Comparison of ENCODE assay signal across 8 cellular contexts in the genomic region with DNA sequence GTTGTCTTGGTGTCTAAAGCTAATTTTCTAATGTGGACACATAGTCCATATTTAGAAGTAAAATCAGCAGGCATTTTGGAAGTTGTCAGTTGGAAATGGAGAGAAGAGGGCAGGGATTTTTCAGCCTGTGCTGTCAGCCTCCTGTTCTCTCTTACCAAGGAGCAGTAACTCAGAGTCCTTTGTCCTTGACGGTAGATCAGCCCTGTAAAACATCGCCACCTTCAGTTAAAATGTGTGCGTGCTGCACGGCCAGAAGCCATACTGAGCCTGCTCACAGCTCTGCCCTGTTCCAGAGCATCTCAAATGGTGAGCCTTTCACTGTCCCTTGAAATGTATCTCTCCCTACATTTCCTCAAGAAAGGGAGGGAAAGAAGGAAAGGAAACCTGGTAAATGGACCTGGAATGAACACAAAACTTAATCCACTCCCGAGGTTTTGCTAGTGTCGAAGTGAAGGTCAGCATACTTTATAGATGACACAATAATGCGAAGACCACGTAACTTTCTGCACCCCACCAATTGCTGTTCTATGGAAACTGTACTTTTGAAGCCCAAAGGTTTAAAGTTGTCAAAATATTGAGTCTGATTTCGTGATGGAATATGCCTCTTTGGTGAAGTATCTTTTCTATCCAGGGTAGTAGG.
DNase-seq lines count a peak whose midpoint lies in the region; ATAC-seq, FAIRE-seq and TF ChIP-seq lines count a peak whose summit lies in the region.

No MANE protein-coding gene starts in this region.

- H3K4me3 ChIP-seq in SJCRH30 (no peak overlapping the region), fibroblast of the aortic adventitia (ENCODE audit: low read depth, low read length) (no peak overlapping the region), neuron (ENCODE audit: low read length) (no peak overlapping the region)

- DNase-seq in ACHN (peak; percentile 57), GM12891 (ENCODE audit: insufficient read length, low spot score) (no peak), M059J (ENCODE audit: low read depth) (peak; percentile 46), SJCRH30 (peak; percentile 37 to 62), fibroblast of the aortic adventitia (ENCODE audit: low read depth) (peak; percentile 72)
- DNase-seq in activated CD8-positive, alpha-beta memory T cell treated with anti-CD3 and anti-CD28 coated beads, Interleukin-2, amount 50 U/mL, for 48 hours: no peak

- peak; percentile 82 for ATAC-seq in HG02588 (IDR thresholded peaks at IDR 0.05; ENCODE audit: unreplicated experiment)

- H3K9me3 ChIP-seq in SJCRH30 (replicated peaks) (no peaks in the 10 kb centered on the region), neuron (ENCODE audit: low read length) (no peaks in the 10 kb centered on the region)

- peak; percentile 79 for TF ChIP-seq CTCF in fibroblast of the aortic adventitia (IDR thresholded peaks at IDR 0.05; ENCODE audit: insufficient read depth, low read length)

- FAIRE-seq in GM12891 (lab: Jason Lieb, UNC): peak; percentile 98

- in situ Hi-C loops in ACHN (cut with HindIII; ENCODE audit: low pct_ligation_motif_present, low pct_unique_long_range_greater_than_20kb, low sequenced_read_pairs): no loop called here

- TF ChIP-seq POLR2A in GM12891 (IDR thresholded peaks at IDR 0.05; ENCODE audit: low read depth, low read length): no peak

- H3K4me1 ChIP-seq in SJCRH30: no peaks in the 10 kb centered on the region
- peaks cover 5% of the 10 kb centered on the region for H3K4me1 ChIP-seq in neuron (ENCODE audit: insufficient read depth, low read length)

- no peaks in the 10 kb centered on the region for H3K36me3 ChIP-seq in SJCRH30
- no peaks in the 10 kb centered on the region for H3K36me3 ChIP-seq in neuron (ENCODE audit: insufficient read depth, low read length)

- H2AFZ ChIP-seq in neuron (ENCODE audit: low read depth, low read length): peak overlapping the region; percentile 65

- H3K27ac ChIP-seq in SJCRH30: no peak overlapping the region

- H3K27me3 ChIP-seq in SJCRH30 (no peaks in the 10 kb centered on the region; the same call in 1 of the 2 replicates), neuron (ENCODE audit: insufficient read depth, low read length) (no peaks in the 10 kb centered on the region)

TF ChIP-seq in GM12891, 5 proteins besides CTCF, POLR2A, EP300 and RAD21:
- TF ChIP-seq POLR2AphosphoS5 (IDR thresholded peaks at IDR 0.05; ENCODE audit: low read depth, low read length): no peak
- TF ChIP-seq SPI1 (IDR thresholded peaks at IDR 0.05; ENCODE audit: low read depth, low read length): no peak
- TF ChIP-seq TAF1 (IDR thresholded peaks at IDR 0.05; ENCODE audit: low read depth, low read length): no peak
- TF ChIP-seq POU2F2 (IDR thresholded peaks at IDR 0.05; ENCODE audit: low read depth, low read length): no peak
- TF ChIP-seq PAX5 (IDR thresholded peaks at IDR 0.05; ENCODE audit: insufficient read depth, low read length, severe bottlenecking): no peak
TF ChIP-seq in GM12891: peak in this region for 0.

Comparison
In these comparisons a context has a peak if more than half of its experiments do, and no peak if none do; other contexts are left out.
1. DNase-seq: peak in ACHN (single experiment), M059J (single experiment), SJCRH30 (2 of 2) and fibroblast of the aortic adventitia (single experiment); none in GM12891 (single experiment) and activated CD8-positive, alpha-beta memory T cell treated with anti-CD3 and anti-CD28 coated beads, Interleukin-2, amount 50 U/mL, for 48 hours (single experiment).